Comparison of ENCODE assay signal across 8 cellular contexts in genomic region chrX:129930941-129931410, GRCh38. TPM values are rescaled to one million over a fixed set of nuclear protein-coding genes. Genes with fewer than 3 reads are reported as not detected.
DNase-seq lines count a peak whose midpoint lies in the region; ATAC-seq and TF ChIP-seq lines count a peak whose summit lies in the region.

No MANE protein-coding gene starts in this region.

- H3K4me1 ChIP-seq in IMR-90 (ENCODE audit: control insufficient read depth, insufficient read depth, low read length) (no peaks in the 10 kb centered on the region), muscle layer of duodenum (ENCODE audit: control insufficient read depth in 1 of 2, insufficient read depth in 2 of 2, low read length in 2 of 2) (no peaks in the 10 kb centered on the region)

- H3K9me3 ChIP-seq in IMR-90 (ENCODE audit: control insufficient read depth, insufficient read depth, low read length) (no peaks in the 10 kb centered on the region), muscle layer of duodenum (ENCODE audit: control insufficient read depth in 1 of 2, low read length in 2 of 2) (no peaks in the 10 kb centered on the region)

- DNase-seq in GM12864 (ENCODE audit: low read depth) (no peak), IMR-90 (no peak), cerebellar cortex (ENCODE audit: low spot score) (peak; percentile 38), NOMO-1 treated with dmso at 0.1 percent for 144 hours (lab: John Stamatoyannopoulos, UW; ENCODE audit: unreplicated experiment) (no peak), NCI-H2029 treated with DMSO at 0.1 percent for 48 hours (lab: John Stamatoyannopoulos, UW) (no peak), KBM-7 (no peak)
- no peak for DNase-seq in stimulated activated CD4-positive, alpha-beta T cell treated with anti-CD3 and anti-CD28 coated beads, Interleukin-4, amount 100 ng/mL, for 4 hours

- no peak overlapping the region for H3K23ac ChIP-seq in IMR-90 (ENCODE audit: low read depth, low read length)

- CTCF ChIA-PET in IMR-90 (lab: Yijun Ruan, JAX), result interaction anchor here (1.2 kb wide), 1 partner anchor 130 kb away, joined by 5 read pairs; no protein-coding TSS in a partner anchor

- H4K8ac ChIP-seq in IMR-90 (ENCODE audit: low read depth in 2 of 2, low read length in 2 of 2), result peak overlapping the region; percentile 82 to 93; a peak in 2 of 4 replicates

- TF ChIP-seq CTCF in GM12864 (IDR thresholded peaks at IDR 0.05; ENCODE audit: low read depth, low read length, missing control alignments) (no peak), IMR-90 (conservative IDR thresholded peaks at IDR 0.05; ENCODE audit: low read depth, low read length) (no peak)

- POLR2A ChIA-PET in IMR-90 (lab: Charles Lee; ENCODE audit: unreplicated experiment), result no interaction called here

- peak overlapping the region; percentile 93 for H2AFZ ChIP-seq in IMR-90 (replicated peaks; ENCODE audit: low read length, poor library complexity)

- H4K91ac ChIP-seq in IMR-90 (ENCODE audit: insufficient read depth, low read depth, low read length), result peak overlapping the region; percentile 79; the same call in 1 of the 2 replicates

- peak overlapping the region; percentile 73 for H3K18ac ChIP-seq in IMR-90 (ENCODE audit: low read depth, low read length)

- peak overlapping the region; percentile 91 for H4K5ac ChIP-seq in IMR-90 (ENCODE audit: low read depth, low read length)

- peak; percentile 2 for ATAC-seq in IMR-90 (ENCODE audit: low read depth)

- H2BK5ac ChIP-seq in IMR-90 (ENCODE audit: low read depth, low read length, poor library complexity, severe bottlenecking), result peak overlapping the region; percentile 70

- H3K27ac ChIP-seq in IMR-90 (ENCODE audit: insufficient read depth, low read length), result peak overlapping the region; percentile 86
- peak overlapping the region; percentile 39 for H3K27ac ChIP-seq in muscle layer of duodenum (ENCODE audit: low read length)

- peak overlapping the region; percentile 55; the same call in 1 of the 2 replicates for H2BK20ac ChIP-seq in IMR-90 (ENCODE audit: low read depth, low read length)

- intact Hi-C loops in IMR-90 (cut with micrococcal nuclease), result loop anchor here (1.0 to 2.0 kb wide), 2 partner anchors 52 to 124 kb away; partner anchors contain the start of gene BCORL1

- no peak for TF ChIP-seq POLR2A in IMR-90 (IDR thresholded peaks at IDR 0.05; ENCODE audit: low read depth, low read length)

- no peak overlapping the region for H2BK15ac ChIP-seq in IMR-90 (ENCODE audit: low read depth, low read length)

- peaks cover 3% of the 10 kb centered on the region; the same call in 1 of the 2 replicates for H3K36me3 ChIP-seq in IMR-90 (ENCODE audit: control insufficient read depth, insufficient read depth, low read length)
- H3K36me3 ChIP-seq in muscle layer of duodenum (ENCODE audit: control insufficient read depth in 1 of 2, insufficient read depth in 2 of 2, low read length in 2 of 2), result peaks cover 9 to 12% of the 10 kb centered on the region in 2 donors

- peaks cover 23% of the 10 kb centered on the region for H3K27me3 ChIP-seq in IMR-90 (ENCODE audit: control insufficient read depth, insufficient read depth, low read length)
- H3K27me3 ChIP-seq in muscle layer of duodenum (ENCODE audit: low read depth, low read length), result no peaks in the 10 kb centered on the region

- peak overlapping the region; percentile 96 for H3K9ac ChIP-seq in IMR-90 (ENCODE audit: low read depth, low read length)

- peak overlapping the region; percentile 97 for H3K4ac ChIP-seq in IMR-90 (ENCODE audit: low read depth, low read length)

- H4K20me1 ChIP-seq in IMR-90 (ENCODE audit: insufficient read depth, low read length), result no peaks in the 10 kb centered on the region

- no TSS peak for BruUV-seq in IMR-90 (replicated peaks; lab: Mats Ljungman, UMichigan)

- peak overlapping the region; percentile 52; the same call in 1 of the 2 replicates for H2AK5ac ChIP-seq in IMR-90 (ENCODE audit: low read depth, low read length)

- H3K79me1 ChIP-seq in IMR-90 (ENCODE audit: low read depth in 1 of 2, low read length in 2 of 2), result peaks cover 4% of the 10 kb centered on the region in 2 experiments; a peak in 2 of 4 replicates

- peak overlapping the region; percentile 82 for H3K56ac ChIP-seq in IMR-90 (ENCODE audit: extremely low read depth, insufficient read depth, low read length)

- H2BK120ac ChIP-seq in IMR-90 (ENCODE audit: low read depth, low read length), result peak overlapping the region; percentile 65; the same call in 1 of the 2 replicates

- peak overlapping the region; percentile 78 for H3K4me2 ChIP-seq in IMR-90 (ENCODE audit: low read depth, low read length)

- no peaks in the 10 kb centered on the region for H3K9me1 ChIP-seq in IMR-90 (ENCODE audit: insufficient read depth, low read length)

- H2AK9ac ChIP-seq in IMR-90 (replicated peaks; ENCODE audit: low read depth, low read length, poor library complexity), result peak overlapping the region; percentile 67

- WGBS in IMR-90 (ENCODE audit: extremely low coverage in 2 of 2, insufficient read length in 1 of 2), 2 experiments, result 14% methylated on average over 6 of the region's 13 CpGs; no CpG with 5 or more reads in 1 of the 2 experiments

- H3K14ac ChIP-seq in IMR-90 (replicated peaks; ENCODE audit: low read depth, low read length), result peak overlapping the region; percentile 96

- in situ Hi-C loops in IMR-90 (cut with MboI; ENCODE audit: low sequenced_read_pairs), result no loop called here
- in situ Hi-C loops in KBM-7 (cut with MboI; ENCODE audit: low pct_unique_long_range_greater_than_20kb, low sequenced_read_pairs), result no loop called here

- TF ChIP-seq RAD21 in IMR-90 (IDR thresholded peaks at IDR 0.05; ENCODE audit: low read length), result no peak

- H3K4me3 ChIP-seq in GM12864 (ENCODE audit: low read depth, low read length) (peak overlapping the region; percentile 48), IMR-90 (ENCODE audit: insufficient read depth, low read depth, low read length) (peak overlapping the region; percentile 72), muscle layer of duodenum (ENCODE audit: low read depth in 1 of 2, low read length in 2 of 2) (peak overlapping the region; percentile 67 to 68)

- dilution Hi-C loops in IMR-90 (cut with HindIII; ENCODE audit: low sequenced_read_pairs, unreplicated experiment), result no loop called here

TF ChIP-seq in IMR-90, 13 proteins besides CTCF, POLR2A, EP300 and RAD21:
- TF ChIP-seq CEBPB (IDR thresholded peaks at IDR 0.05; ENCODE audit: low read depth, low read length) (0 out of 2 replicates have a peak, but pooled peaks have one; percentile 9), BHLHE40 (IDR thresholded peaks at IDR 0.05; ENCODE audit: low read depth, low read length) (no peak)

RNA-seq across cellular contexts. Expression of gene UTP14A, which starts 25.0 kb away (rescaled TPM):
- 15.2 and 25.3 TPM in 2 replicates for total RNA-seq in IMR-90 (2012; rRNA removed)
- 11.7 and 13.8 TPM in 2 replicates for polyA plus RNA-seq in IMR-90 (2012; rRNA removed)
- polyA plus RNA-seq in IMR-90 (2012; cell fraction: cytosol; rRNA removed), result 2.4 and 5.4 TPM in 2 replicates
- polyA plus RNA-seq in IMR-90 (2012; cell fraction: nucleus; rRNA removed; ENCODE audit: low replicate concordance), result 1.9 and 10.7 TPM in 2 replicates

RNA-seq across cellular contexts. Expression of gene BCORL1, which starts 51.5 kb away (rescaled TPM):
- total RNA-seq in IMR-90 (2012; rRNA removed), result 0.28 and 0.54 TPM in 2 replicates
- 1.6 and 2.1 TPM in 2 replicates for polyA plus RNA-seq in IMR-90 (2012; rRNA removed)
- polyA plus RNA-seq in IMR-90 (2012; cell fraction: cytosol; rRNA removed), result 1.1 and 1.4 TPM in 2 replicates
- 2.8 and 3.2 TPM in 2 replicates for polyA plus RNA-seq in IMR-90 (2012; cell fraction: nucleus; rRNA removed; ENCODE audit: low replicate concordance)
